30 cellular contexts compared by ENCODE assay signal in genomic region chr3:167651820-167652219, GRCh38. TPM values are rescaled to one million over a fixed set of nuclear protein-coding genes. Genes with fewer than 3 reads are reported as not detected.
"Had no signal": no experiment of that assay in that cellular context is flagged by ENCODE, and none has a peak within 500 bp of the region (broad histone marks: within the 10 kb centered on the region; RNA-seq: fewer than 3 reads in every experiment).

No MANE protein-coding gene starts in this region.

- H3K4me3 ChIP-seq: colonic mucosa, esophagus squamous epithelium, gastrocnemius medialis, heart right ventricle, left lung, lower lobe of right lung, mucosa of descending colon had no signal

- H3K27ac ChIP-seq: colonic mucosa, epithelial cell of prostate, esophagus squamous epithelium, gastrocnemius medialis, heart right ventricle, left lung, lower lobe of right lung had no signal

- DNase-seq: colonic mucosa; cortex of kidney; effector CD8-positive, alpha-beta T cell; effector memory CD8-positive, alpha-beta T cell; endodermal cell; erythroblast; esophagus squamous epithelium; foreskin fibroblast; foreskin melanocyte; gastrocnemius medialis; glutamatergic neuron; head of caudate nucleus; heart right ventricle; hippocampal formation; left cardiac atrium; left lung; left ventricle myocardium superior; lower lobe of right lung; mesenchymal stem cell; mucosa of descending colon; naive B cell had no signal

- H3K27me3 Mint-ChIP-seq: dendritic cell treated with granulocyte-macrophage colony-stimulating factor and Interleukin-4, amounts not matched to agents 40 ng/mL and 50 ng/mL, for 4 days; effector memory CD8-positive, alpha-beta T cell; naive B cell had no signal

- H3K9me3 Mint-ChIP-seq: effector memory CD8-positive, alpha-beta T cell; endodermal cell; mesothelial cell of epicardium had no signal

- FAIRE-seq: endometrium, islet of Langerhans, keratinocyte had no signal

- H3K9me3 ChIP-seq: colonic mucosa, esophagus squamous epithelium, gastrocnemius medialis, heart right ventricle, left lung, lower lobe of right lung, mucosa of descending colon had no signal

- H3K4me1 ChIP-seq: colonic mucosa, gastrocnemius medialis, lower lobe of right lung had no signal

- ATAC-seq: effector memory CD8-positive, alpha-beta T cell; esophagus mucosa; gastrocnemius medialis; heart right ventricle; left cardiac atrium; left lung; left ventricle myocardium superior; lower lobe of right lung; mucosa of descending colon had no signal

- H3K27me3 ChIP-seq: colonic mucosa, esophagus squamous epithelium, gastrocnemius medialis, heart right ventricle, left lung had no signal

- H3K4me3 Mint-ChIP-seq: dendritic cell treated with granulocyte-macrophage colony-stimulating factor and Interleukin-4, amounts not matched to agents 40 ng/mL and 50 ng/mL, for 4 days; effector memory CD8-positive, alpha-beta T cell; endodermal cell; mesothelial cell of epicardium had no signal

- H3K27ac Mint-ChIP-seq: dendritic cell treated with granulocyte-macrophage colony-stimulating factor and Interleukin-4, amounts not matched to agents 40 ng/mL and 50 ng/mL, for 4 days; effector memory CD8-positive, alpha-beta T cell; endodermal cell; mesothelial cell of epicardium had no signal

- H3K36me3 ChIP-seq: colonic mucosa, esophagus squamous epithelium, gastrocnemius medialis, heart right ventricle, left lung, lower lobe of right lung had no signal

- H3K4me1 Mint-ChIP-seq: mesothelial cell of epicardium had no signal

- H3K36me3 Mint-ChIP-seq: mesothelial cell of epicardium, naive B cell had no signal

RNA-seq across cellular contexts. Expression of gene WDR49, which starts 1.9 kb away (rescaled TPM):
- total RNA-seq: kidney epithelial cell, myocyte had no signal
- polyA plus RNA-seq: keratinocyte had no signal
